Comparison of ENCODE assay signal across 9 cellular contexts in the genomic region with DNA sequence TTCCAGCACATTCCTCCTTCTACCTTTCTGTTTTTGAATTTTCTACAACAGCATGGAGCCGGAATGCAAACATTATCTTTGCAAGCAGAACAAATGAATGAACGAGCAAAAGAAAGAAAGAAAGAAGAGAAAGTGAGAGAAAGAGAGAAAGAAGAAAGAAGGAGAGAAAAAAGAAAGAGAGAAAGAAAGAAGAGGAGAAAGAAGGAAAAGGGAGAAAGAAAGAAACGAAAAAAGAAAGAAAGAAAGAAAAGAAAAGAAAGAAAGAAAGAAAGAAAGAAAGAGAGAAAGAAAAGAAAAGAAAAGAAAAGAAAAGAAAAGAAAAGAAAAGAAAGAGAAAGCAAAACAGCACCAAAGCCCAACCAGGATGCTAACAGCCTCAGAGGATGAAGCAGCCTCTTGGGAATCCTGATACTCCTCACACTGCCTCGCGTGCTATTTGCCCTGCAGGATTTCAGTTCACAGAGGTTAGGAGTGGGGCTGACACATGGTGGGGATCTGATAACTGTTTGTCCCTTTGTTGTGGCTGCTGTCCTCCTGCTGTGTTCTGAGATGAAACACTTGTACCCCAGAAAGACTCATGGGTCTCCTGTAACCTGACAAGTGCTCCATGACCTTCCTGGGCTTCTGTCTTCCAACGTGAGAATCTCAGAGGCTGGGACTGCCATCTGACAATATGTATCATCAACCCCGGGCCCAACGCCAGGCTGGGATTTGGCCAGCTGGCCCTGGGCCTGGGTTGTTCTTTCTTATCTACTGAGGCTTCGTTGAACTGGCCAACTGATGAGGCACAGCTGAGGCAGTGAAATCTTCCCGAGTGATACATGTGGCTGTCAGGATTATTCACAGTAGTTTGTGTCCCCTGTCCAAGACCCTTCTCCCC.
DNase-seq lines count a peak whose midpoint lies in the region; ATAC-seq, FAIRE-seq and TF ChIP-seq lines count a peak whose summit lies in the region.
"Had no signal": no experiment of that assay in that cellular context is flagged by ENCODE, and none has a peak within 500 bp of the region (broad histone marks: within the 10 kb centered on the region; RNA-seq: fewer than 3 reads in every experiment).

No MANE protein-coding gene starts in this region.

- no peak overlapping the region for H3K9ac ChIP-seq in SK-N-SH

- POLR2A ChIA-PET in SK-N-SH (lab: Yijun Ruan, JAX), result no interaction called here

- peak in 1 of 2 experiments; percentile 48; a peak in 1 of 4 replicates for TF ChIP-seq EP300 in SK-N-SH (IDR thresholded peaks at IDR 0.05; ENCODE audit: borderline replicate concordance in 1 of 2, low read depth in 1 of 2, low read length in 1 of 2)

- no peak for TF ChIP-seq POLR2A in spleen (IDR thresholded peaks at IDR 0.05)

- H3K36me3 ChIP-seq in SK-N-SH (replicated peaks in 1 of 2; ENCODE audit: control insufficient read depth in 1 of 2, insufficient read depth in 2 of 2, low read length in 1 of 2) (no peaks in the 10 kb centered on the region), spleen (no peaks in the 10 kb centered on the region)
- H3K36me3 ChIP-seq: vagina had no signal

- 14% methylated on average over 10 of the region's 10 CpGs for WGBS in SK-N-SH (ENCODE audit: low lambda C conversion rate)
- WGBS in spleen, 5 donors, result 54 to 69% (median 63%) methylated on average over 10 of the region's 10 CpGs

- H3K4me1 ChIP-seq in SK-N-SH (ENCODE audit: control insufficient read depth in 1 of 2, insufficient read depth in 2 of 2, low read depth in 1 of 2, low read length in 1 of 2) (peaks cover 7 to 8% of the 10 kb centered on the region in 2 experiments; a peak in 1 of 4 replicates), spleen (no peaks in the 10 kb centered on the region)

- H3K27ac ChIP-seq in SK-N-SH (ENCODE audit: low read depth in 2 of 2, low read length in 1 of 2), result no peak overlapping the region
- no peak overlapping the region for H3K27ac ChIP-seq in spleen
- H3K27ac ChIP-seq: vagina had no signal

- CTCF ChIA-PET in SK-N-SH (lab: Yijun Ruan, JAX), result interaction anchor here (0.7 to 1.1 kb wide), 2 partner anchors 8 to 46 kb away, joined by 3 read pairs; no protein-coding TSS in a partner anchor

- no peak overlapping the region for H3K4me3 ChIP-seq in SK-N-SH (ENCODE audit: low read depth in 2 of 2, low read length in 1 of 2)
- no peak overlapping the region for H3K4me3 ChIP-seq in spleen
- H3K4me3 ChIP-seq: vagina had no signal

- H3F3A ChIP-seq in SK-N-SH (replicated peaks; ENCODE audit: insufficient read depth), result peaks cover 4% of the 10 kb centered on the region

- intact Hi-C loops in cardiac septum (cut with DNase I) (loop anchor here (1.0 to 5.0 kb wide), 2 partner anchors 11 to 33 kb away; no protein-coding TSS in a partner anchor), spleen (cut with DNase I; ENCODE audit: low total_unique reads) (no loop called here)

- H3K79me2 ChIP-seq in SK-N-SH (ENCODE audit: insufficient read depth), result no peaks in the 10 kb centered on the region

- TF ChIP-seq RAD21 in SK-N-SH (IDR thresholded peaks at IDR 0.05; ENCODE audit: low read length), result no peak

- H3K9me2 ChIP-seq in SK-N-SH, result no peaks in the 10 kb centered on the region

- peaks cover 16% of the 10 kb centered on the region for H3K27me3 ChIP-seq in SK-N-SH (ENCODE audit: insufficient read depth)
- peaks cover 0 to 12% (median 0%) of the 10 kb centered on the region in 7 donors for H3K27me3 ChIP-seq in spleen (replicated peaks in 1 of 7)
- H3K27me3 ChIP-seq: vagina had no signal

- no peak for FAIRE-seq in D721Med (lab: Jason Lieb, UNC)
- FAIRE-seq: colon had no signal

- H4K20me1 ChIP-seq in SK-N-SH (ENCODE audit: insufficient read depth), result no peaks in the 10 kb centered on the region

- H3K9me3 ChIP-seq in SK-N-SH (no peaks in the 10 kb centered on the region), spleen (peaks cover 0 to 9% (median 0%) of the 10 kb centered on the region in 8 donors)
- H3K9me3 ChIP-seq: vagina had no signal

- TF ChIP-seq CTCF in SK-N-SH (IDR thresholded peaks at IDR 0.05), result no peak
- no peak for TF ChIP-seq CTCF in spleen (IDR thresholded peaks at IDR 0.05 in 8 of 11, conservative IDR thresholded peaks at IDR 0.05 in 3 of 11)
- TF ChIP-seq CTCF in D721Med (IDR thresholded peaks at IDR 0.05; ENCODE audit: insufficient read depth, missing control alignments), result no peak

- no peak for ATAC-seq in HG03045 (IDR thresholded peaks at IDR 0.05; ENCODE audit: unreplicated experiment)

- H2AFZ ChIP-seq in SK-N-SH (ENCODE audit: low read depth), result no peak overlapping the region

- DNase-seq in HT1080 (ENCODE audit: low read depth) (peak; percentile 74), SK-N-SH (peak; percentile 43), cardiac septum (ENCODE audit: low spot score) (peak; percentile 89), spleen (peak; percentile 28), NCI-H1105 (lab: John Stamatoyannopoulos, UW) (no peak), D721Med (ENCODE audit: insufficient read length, low spot score) (no peak)

- peak overlapping the region; percentile 51 for H3K4me2 ChIP-seq in SK-N-SH

TF ChIP-seq in SK-N-SH, 30 proteins besides CTCF, POLR2A, EP300 and RAD21:
- TF ChIP-seq, protein P1, sequence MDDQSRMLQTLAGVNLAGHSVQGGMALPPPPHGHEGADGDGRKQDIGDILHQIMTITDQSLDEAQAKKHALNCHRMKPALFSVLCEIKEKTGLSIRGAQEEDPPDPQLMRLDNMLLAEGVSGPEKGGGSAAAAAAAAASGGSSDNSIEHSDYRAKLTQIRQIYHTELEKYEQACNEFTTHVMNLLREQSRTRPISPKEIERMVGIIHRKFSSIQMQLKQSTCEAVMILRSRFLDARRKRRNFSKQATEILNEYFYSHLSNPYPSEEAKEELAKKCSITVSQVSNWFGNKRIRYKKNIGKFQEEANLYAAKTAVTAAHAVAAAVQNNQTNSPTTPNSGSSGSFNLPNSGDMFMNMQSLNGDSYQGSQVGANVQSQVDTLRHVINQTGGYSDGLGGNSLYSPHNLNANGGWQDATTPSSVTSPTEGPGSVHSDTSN (IDR thresholded peaks at IDR 0.05), result peak; percentile 70
- TF ChIP-seq TCF12 (IDR thresholded peaks at IDR 0.05) (peak; percentile 84), FOSL2 (IDR thresholded peaks at IDR 0.05; ENCODE audit: borderline replicate concordance, low read depth) (peak; percentile 32; the same call in 1 of the 2 replicates), JUND (IDR thresholded peaks at IDR 0.05) (peak; percentile 37), MEF2A (IDR thresholded peaks at IDR 0.05; ENCODE audit: borderline replicate concordance, low read depth) (no peak), POLR2AphosphoS5 (IDR thresholded peaks at IDR 0.05; ENCODE audit: low read depth, low read length) (peak; percentile 39; the same call in 1 of the 2 replicates), FOXJ3 (CRISPR knock-in tag; IDR thresholded peaks at IDR 0.05) (no peak), MXI1 (IDR thresholded peaks at IDR 0.05; ENCODE audit: low read depth, low read length) (no peak), SMC3 (IDR thresholded peaks at IDR 0.05; ENCODE audit: low read depth, low read length) (no peak), SIN3A (IDR thresholded peaks at IDR 0.05; ENCODE audit: borderline replicate concordance, low read depth, low read length) (no peak), NFIC (IDR thresholded peaks at IDR 0.05; ENCODE audit: borderline replicate concordance) (peak; percentile 97), YY1 (IDR thresholded peaks at IDR 0.05; ENCODE audit: low read depth) (no peak), FOXM1 (IDR thresholded peaks at IDR 0.05; ENCODE audit: low read depth) (no peak), TEAD4 (IDR thresholded peaks at IDR 0.05; ENCODE audit: borderline replicate concordance, insufficient read depth) (peak; percentile 25; the same call in 1 of the 2 replicates), GATA2 (CRISPR knock-in tag; IDR thresholded peaks at IDR 0.05) (0 out of 2 replicates have a peak, but pooled peaks have one; percentile 9), RXRA (IDR thresholded peaks at IDR 0.05; ENCODE audit: borderline replicate concordance, low read depth) (peak; percentile 36; the same call in 1 of the 2 replicates)
- TF ChIP-seq, protein P2, sequence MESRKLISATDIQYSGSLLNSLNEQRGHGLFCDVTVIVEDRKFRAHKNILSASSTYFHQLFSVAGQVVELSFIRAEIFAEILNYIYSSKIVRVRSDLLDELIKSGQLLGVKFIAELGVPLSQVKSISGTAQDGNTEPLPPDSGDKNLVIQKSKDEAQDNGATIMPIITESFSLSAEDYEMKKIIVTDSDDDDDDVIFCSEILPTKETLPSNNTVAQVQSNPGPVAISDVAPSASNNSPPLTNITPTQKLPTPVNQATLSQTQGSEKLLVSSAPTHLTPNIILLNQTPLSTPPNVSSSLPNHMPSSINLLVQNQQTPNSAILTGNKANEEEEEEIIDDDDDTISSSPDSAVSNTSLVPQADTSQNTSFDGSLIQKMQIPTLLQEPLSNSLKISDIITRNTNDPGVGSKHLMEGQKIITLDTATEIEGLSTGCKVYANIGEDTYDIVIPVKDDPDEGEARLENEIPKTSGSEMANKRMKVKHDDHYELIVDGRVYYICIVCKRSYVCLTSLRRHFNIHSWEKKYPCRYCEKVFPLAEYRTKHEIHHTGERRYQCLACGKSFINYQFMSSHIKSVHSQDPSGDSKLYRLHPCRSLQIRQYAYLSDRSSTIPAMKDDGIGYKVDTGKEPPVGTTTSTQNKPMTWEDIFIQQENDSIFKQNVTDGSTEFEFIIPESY (IDR thresholded peaks at IDR 0.05; ENCODE audit: borderline replicate concordance, low read depth), result no peak
- TF ChIP-seq, protein P3, sequence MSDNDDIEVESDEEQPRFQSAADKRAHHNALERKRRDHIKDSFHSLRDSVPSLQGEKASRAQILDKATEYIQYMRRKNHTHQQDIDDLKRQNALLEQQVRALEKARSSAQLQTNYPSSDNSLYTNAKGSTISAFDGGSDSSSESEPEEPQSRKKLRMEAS (IDR thresholded peaks at IDR 0.05; ENCODE audit: low read depth), result no peak

Comparison
In these comparisons a context has a peak if more than half of its experiments do, and no peak if none do; other contexts are left out.
1. DNase-seq: peak in HT1080 (single experiment), SK-N-SH (single experiment), cardiac septum (single experiment) and spleen (single experiment); none in NCI-H1105 (single experiment) and D721Med (single experiment).